Comparison of ENCODE assay signal across 1 cellular context in the genomic region with DNA sequence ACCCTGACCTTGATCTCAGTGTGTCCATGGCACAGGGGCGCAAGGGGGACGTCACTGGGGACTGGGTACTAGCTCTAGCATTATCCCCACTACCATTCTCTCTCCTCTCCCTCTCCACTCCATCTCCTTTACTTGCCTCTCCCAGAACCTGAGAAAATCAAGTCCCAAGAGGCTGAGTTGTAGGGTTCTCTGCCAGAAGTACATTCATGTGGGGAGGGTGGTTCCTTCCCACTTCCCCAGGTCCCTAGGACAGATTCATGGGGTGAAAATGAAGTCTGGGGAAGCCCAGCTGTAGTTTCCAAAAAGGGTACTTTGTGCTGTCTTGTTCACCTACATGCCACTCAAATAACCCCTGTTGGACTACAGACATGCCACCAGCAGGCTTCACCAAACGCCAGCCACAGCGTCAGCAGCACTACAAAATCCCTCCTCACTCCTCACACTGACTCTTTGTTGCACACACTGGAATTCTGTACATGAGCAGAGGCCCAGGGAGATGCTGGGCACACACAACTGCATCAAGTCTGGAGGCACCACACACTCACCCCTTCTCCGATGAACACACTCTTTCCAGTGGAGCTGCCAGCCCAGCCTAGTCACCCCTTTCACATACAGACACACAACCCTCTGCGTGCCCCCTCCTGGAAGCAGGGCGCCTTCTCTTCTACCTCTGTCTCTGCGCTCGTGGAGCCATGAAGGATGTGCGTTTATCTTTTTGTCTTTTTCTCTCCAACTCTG.
TF ChIP-seq lines count a peak whose summit lies in the region.

No MANE protein-coding gene starts in this region.

TF ChIP-seq in HepG2, 621 proteins besides CTCF, POLR2A, EP300 and RAD21:
- TF ChIP-seq HNF4G (IDR thresholded peaks at IDR 0.05; ENCODE audit: borderline replicate concordance, low read depth, low read length), result no peak
- TF ChIP-seq HNF4G (CRISPR knock-in tag; IDR thresholded peaks at IDR 0.05; ENCODE audit: borderline replicate concordance, low read depth), result no peak
- TF ChIP-seq, protein P1, sequence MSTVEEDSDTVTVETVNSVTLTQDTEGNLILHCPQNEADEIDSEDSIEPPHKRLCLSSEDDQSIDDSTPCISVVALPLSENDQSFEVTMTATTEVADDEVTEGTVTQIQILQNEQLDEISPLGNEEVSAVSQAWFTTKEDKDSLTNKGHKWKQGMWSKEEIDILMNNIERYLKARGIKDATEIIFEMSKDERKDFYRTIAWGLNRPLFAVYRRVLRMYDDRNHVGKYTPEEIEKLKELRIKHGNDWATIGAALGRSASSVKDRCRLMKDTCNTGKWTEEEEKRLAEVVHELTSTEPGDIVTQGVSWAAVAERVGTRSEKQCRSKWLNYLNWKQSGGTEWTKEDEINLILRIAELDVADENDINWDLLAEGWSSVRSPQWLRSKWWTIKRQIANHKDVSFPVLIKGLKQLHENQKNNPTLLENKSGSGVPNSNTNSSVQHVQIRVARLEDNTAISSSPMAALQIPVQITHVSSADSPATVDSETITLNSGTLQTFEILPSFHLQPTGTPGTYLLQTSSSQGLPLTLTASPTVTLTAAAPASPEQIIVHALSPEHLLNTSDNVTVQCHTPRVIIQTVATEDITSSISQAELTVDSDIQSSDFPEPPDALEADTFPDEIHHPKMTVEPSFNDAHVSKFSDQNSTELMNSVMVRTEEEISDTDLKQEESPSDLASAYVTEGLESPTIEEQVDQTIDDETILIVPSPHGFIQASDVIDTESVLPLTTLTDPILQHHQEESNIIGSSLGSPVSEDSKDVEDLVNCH (CRISPR knock-in tag; IDR thresholded peaks at IDR 0.05), result no peak
- no peak for TF ChIP-seq ZNF639 (CRISPR knock-in tag; conservative IDR thresholded peaks at IDR 0.05)
- no peak for TF ChIP-seq AKNA (CRISPR knock-in tag; IDR thresholded peaks at IDR 0.05; ENCODE audit: borderline replicate concordance)
- TF ChIP-seq TFDP1 (CRISPR knock-in tag; IDR thresholded peaks at IDR 0.05; ENCODE audit: borderline replicate concordance), result no peak
- no peak for TF ChIP-seq DNMT1 (CRISPR knock-in tag; IDR thresholded peaks at IDR 0.05)
- TF ChIP-seq ZNF879 (CRISPR knock-in tag; IDR thresholded peaks at IDR 0.05), result no peak
- TF ChIP-seq ZNF253 (CRISPR knock-in tag; IDR thresholded peaks at IDR 0.05; ENCODE audit: borderline replicate concordance), result no peak
- no peak for TF ChIP-seq BHLHE40 (IDR thresholded peaks at IDR 0.05; ENCODE audit: low read length)
- no peak for TF ChIP-seq HNRNPL (IDR thresholded peaks at IDR 0.05; ENCODE audit: low read depth, low read length)
- TF ChIP-seq REPIN1 (CRISPR knock-in tag; IDR thresholded peaks at IDR 0.05; ENCODE audit: borderline replicate concordance, low read depth), result no peak
- no peak for TF ChIP-seq STAG1 (CRISPR knock-in tag; IDR thresholded peaks at IDR 0.05)
- TF ChIP-seq, protein P2, sequence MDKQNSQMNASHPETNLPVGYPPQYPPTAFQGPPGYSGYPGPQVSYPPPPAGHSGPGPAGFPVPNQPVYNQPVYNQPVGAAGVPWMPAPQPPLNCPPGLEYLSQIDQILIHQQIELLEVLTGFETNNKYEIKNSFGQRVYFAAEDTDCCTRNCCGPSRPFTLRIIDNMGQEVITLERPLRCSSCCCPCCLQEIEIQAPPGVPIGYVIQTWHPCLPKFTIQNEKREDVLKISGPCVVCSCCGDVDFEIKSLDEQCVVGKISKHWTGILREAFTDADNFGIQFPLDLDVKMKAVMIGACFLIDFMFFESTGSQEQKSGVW (CRISPR knock-in tag; IDR thresholded peaks at IDR 0.05; ENCODE audit: borderline replicate concordance), result no peak
- no peak for TF ChIP-seq POLR2G (IDR thresholded peaks at IDR 0.05; ENCODE audit: low read depth, low read length)
- no peak for TF ChIP-seq ARNTL (CRISPR knock-in tag; IDR thresholded peaks at IDR 0.05)
- TF ChIP-seq HHEX (CRISPR knock-in tag; IDR thresholded peaks at IDR 0.05), result no peak
- no peak for TF ChIP-seq ZKSCAN1 (IDR thresholded peaks at IDR 0.05; ENCODE audit: low read length)
